8 cellular contexts compared by ENCODE assay signal in genomic region chr17:79391808-79392233, GRCh38.
DNase-seq lines count a peak whose midpoint lies in the region; ATAC-seq and TF ChIP-seq lines count a peak whose summit lies in the region.

No MANE protein-coding gene starts in this region.

- no peak overlapping the region for H3K9ac ChIP-seq in liver (ENCODE audit: low read depth in 1 of 2, low read length in 2 of 2)

- CTCF ChIA-PET in AG04450 (lab: Charles Lee): interaction anchor here (0.6 to 10.8 kb wide), 31 partner anchors 9 to 374 kb away, joined by 3 to 221 read pairs (median 5); partner anchors contain the start of gene ENGASE

- peaks cover 13% of the 10 kb centered on the region for H3K27me3 ChIP-seq in AG04450 (ENCODE audit: control insufficient read depth, insufficient read depth, low read length)
- peaks cover 6% of the 10 kb centered on the region for H3K27me3 ChIP-seq in H7 (ENCODE audit: control insufficient read depth, insufficient read depth, low read length)
- peaks cover 0 to 35% (median 3%) of the 10 kb centered on the region in 4 donors for H3K27me3 ChIP-seq in liver (ENCODE audit: control insufficient read depth in 4 of 4, insufficient read depth in 4 of 4, low read length in 3 of 4)

- 5% methylated on average over 18 of the region's 18 CpGs for WGBS in liver

- TF ChIP-seq CTCF in AG04450 (IDR thresholded peaks at IDR 0.05; ENCODE audit: low read depth, low read length) (peak; percentile 85), choroid plexus epithelial cell (conservative IDR thresholded peaks at IDR 0.05; ENCODE audit: low read depth, low read length) (peak; percentile 88), liver (IDR thresholded peaks at IDR 0.05; ENCODE audit: low read depth, low read length, missing input control) (peak; percentile 90)

- H3K27ac ChIP-seq in AG04450 (ENCODE audit: low read depth, low read length) (no peak overlapping the region), liver (ENCODE audit: low read depth in 1 of 2, low read length in 2 of 2) (no peak overlapping the region)

- no peak overlapping the region for H3K4me3 ChIP-seq in AG04450 (ENCODE audit: low read depth, low read length)
- no peak overlapping the region for H3K4me3 ChIP-seq in H7 (ENCODE audit: insufficient read depth, low read depth, low read length)
- H3K4me3 ChIP-seq in choroid plexus epithelial cell (ENCODE audit: low read depth, low read length): no peak overlapping the region
- H3K4me3 ChIP-seq in liver (ENCODE audit: low read depth in 1 of 3, low read length in 3 of 3): no peak overlapping the region

- ATAC-seq in GM19467 (IDR thresholded peaks at IDR 0.05; ENCODE audit: unreplicated experiment): no peak

- TF ChIP-seq RAD21 in liver (IDR thresholded peaks at IDR 0.05): peak; percentile 80 to 85

- no peaks in the 10 kb centered on the region for H3K4me1 ChIP-seq in liver (ENCODE audit: control insufficient read depth in 4 of 4, insufficient read depth in 4 of 4, low read length in 3 of 4)

- DNase-seq in AG04450 (ENCODE audit: low read depth, low spot score) (peak; percentile 26), H7 (peak; percentile 96), NCI-H510A treated with DMSO at 0.1 percent for 48 hours (lab: John Stamatoyannopoulos, UW) (peak; percentile 77), choroid plexus epithelial cell (ENCODE audit: low read depth) (peak; percentile 78)
- DNase-seq in activated CD4-positive, alpha-beta T cell treated with anti-CD3 and anti-CD28 coated beads for 48 hours: peak; percentile 76
- peak; percentile 38 to 62 (median 49) for DNase-seq in stimulated activated CD4-positive, alpha-beta T cell treated with anti-CD3 and anti-CD28 coated beads, TNF-alpha, amount 100 ng/mL, for 24 hours (ENCODE audit: low read depth in 3 of 3)

- no peaks in the 10 kb centered on the region for H3K36me3 ChIP-seq in H7 (replicated peaks; ENCODE audit: control insufficient read depth, insufficient read depth, low read length)
- H3K36me3 ChIP-seq in liver (ENCODE audit: control insufficient read depth in 4 of 4, insufficient read depth in 3 of 4, low read depth in 1 of 4, low read length in 3 of 4): no peaks in the 10 kb centered on the region

- POLR2A ChIA-PET in AG04450 (lab: Yijun Ruan, JAX): no interaction called here

- H3K9me3 ChIP-seq in AG04450 (ENCODE audit: control insufficient read depth, insufficient read depth, low read length): no peaks in the 10 kb centered on the region
- H3K9me3 ChIP-seq in liver (ENCODE audit: control insufficient read depth in 4 of 4, low read length in 3 of 4): no peaks in the 10 kb centered on the region

TF ChIP-seq in liver, 16 proteins besides CTCF, POLR2A, EP300 and RAD21:
- no peak for TF ChIP-seq ZBTB33 (IDR thresholded peaks at IDR 0.05)
- TF ChIP-seq NR2F2 (IDR thresholded peaks at IDR 0.05): no peak
- no peak for TF ChIP-seq GABPA (IDR thresholded peaks at IDR 0.05 in 1 of 2, conservative IDR thresholded peaks at IDR 0.05 in 1 of 2)

Comparison
In these comparisons a context has a peak if more than half of its experiments do, and no peak if none do; other contexts are left out.
1. DNase-seq: peak in every context shown above with its lines; median percentile 96 in H7; 78 in choroid plexus epithelial cell; 77 in NCI-H510A treated with DMSO at 0.1 percent for 48 hours; 76 in activated CD4-positive, alpha-beta T cell treated with anti-CD3 and anti-CD28 coated beads for 48 hours; 49 in stimulated activated CD4-positive, alpha-beta T cell treated with anti-CD3 and anti-CD28 coated beads, TNF-alpha, amount 100 ng/mL, for 24 hours; 26 in AG04450.